8 cellular contexts compared by ENCODE assay signal in genomic region chr9:128129976-128130590, GRCh38. TPM values are rescaled to one million over a fixed set of nuclear protein-coding genes. Genes with fewer than 3 reads are reported as not detected.
DNase-seq lines count a peak whose midpoint lies in the region; TF ChIP-seq lines count a peak whose summit lies in the region.
"Not testable (repeated sequence)": the region's sequence is repeated elsewhere in the genome, so short reads cannot be mapped to it uniquely, and the experiment has no call there.

No MANE protein-coding gene starts in this region.

- H3K9me3 ChIP-seq in adrenal gland (replicated peaks in 1 of 3); transverse colon: not testable (repeated sequence)

- not testable (repeated sequence) for H3K4me3 ChIP-seq in adrenal gland; fibroblast of pulmonary artery (replicated peaks; ENCODE audit: low read depth, low read length); transverse colon

- not testable (repeated sequence) for H3K36me3 ChIP-seq in adrenal gland (replicated peaks in 1 of 2); transverse colon

- in situ Hi-C loops in transverse colon (cut with MboI; ENCODE audit: low pct_ligation_motif_present in 1 of 4, low pct_unique_long_range_greater_than_20kb in 1 of 4, low sequenced_read_pairs in 3 of 4): loop anchor here in 1 of 4 donors (25.0 kb wide), 1 partner anchor 93 kb away; no protein-coding TSS in a partner anchor

- TF ChIP-seq EP300 in transverse colon (IDR thresholded peaks at IDR 0.05; ENCODE audit: low read depth): not testable (repeated sequence)

- not testable (repeated sequence) for TF ChIP-seq POLR2A in adrenal gland (IDR thresholded peaks at IDR 0.05); transverse colon (IDR thresholded peaks at IDR 0.05)

- not testable (repeated sequence) for H3K27me3 ChIP-seq in adrenal gland, transverse colon

- intact Hi-C loops in adrenal gland (cut with DNase I); transverse colon (cut with DNase I; ENCODE audit: low total_unique reads): not testable (repeated sequence)

- DNase-seq in T follicular helper cell (ENCODE audit: low read depth) (peak; percentile 35), adrenal gland (peak in 5 of 7 donors; percentile 45 to 90 (median 71)), mucosa of gallbladder (ENCODE audit: low spot score) (peak; percentile 68), transverse colon (peak; percentile 80)
- peak; percentile 58 for DNase-seq in activated CD8-positive, alpha-beta memory T cell treated with anti-CD3 and anti-CD28 coated beads, Interleukin-2, amount 50 U/mL, for 4 hours
- not testable (repeated sequence) for DNase-seq in fibroblast of pulmonary artery (ENCODE audit: low read depth)
- DNase-seq in stimulated activated CD4-positive, alpha-beta T cell treated with anti-CD3 and anti-CD28 coated beads, Interleukin-15, amount 100 ng/mL, for 1 hour (ENCODE audit: low read depth in 1 of 2, low spot score in 1 of 2): peak; percentile 26 to 33

- 22 to 60% (median 24%) methylated on average over 5 to 12 of the region's 12 CpGs for WGBS in adrenal gland, 4 donors
- WGBS in transverse colon (ENCODE audit: low coverage in 1 of 2), 2 donors: 24 to 74% methylated on average over 3 to 12 of the region's 12 CpGs

- H3K27ac ChIP-seq in adrenal gland, transverse colon: not testable (repeated sequence)

- peaks cover 21 to 26% of the 10 kb centered on the region in 2 donors for H3K4me1 ChIP-seq in adrenal gland (replicated peaks in 1 of 2)
- H3K4me1 ChIP-seq in transverse colon: peaks cover 14 to 34% (median 27%) of the 10 kb centered on the region in 4 donors

- TF ChIP-seq CTCF in GM12872 (IDR thresholded peaks at IDR 0.05; ENCODE audit: insufficient read depth, low read depth, low read length) (peak; percentile 20; the same call in 1 of the 3 replicates), adrenal gland (IDR thresholded peaks at IDR 0.05) (peak; percentile 16 to 52 (median 28)), fibroblast of pulmonary artery (IDR thresholded peaks at IDR 0.05; ENCODE audit: low read length, missing control alignments) (peak; percentile 5), transverse colon (IDR thresholded peaks at IDR 0.05) (peak; percentile 16 to 52 (median 49))

RNA-seq across cellular contexts. Expression of gene PTGES2, which starts 2.6 kb away (rescaled TPM):
- total RNA-seq in adrenal gland (100 to 1,000 TPM in 4 of 8 donors, 10 to 100 TPM in 4; 82.5 to 147 (median 101) TPM), mucosa of gallbladder (61.5 TPM), transverse colon (100 to 1,000 TPM; 109 to 434 (median 164) TPM)
- 100 to 1,000 TPM in 2 of 3 donors, 10 to 100 TPM in 1; 69.5 to 104 (median 101) TPM for polyA plus RNA-seq in adrenal gland

RNA-seq across cellular contexts. Expression of gene LCN2, which starts 19.2 kb away (rescaled TPM):
- total RNA-seq in adrenal gland: 10 to 100 TPM in 1 of 8 donors, 1 to 10 TPM in 4, not detected in 3; 1.0 to 48.2 (median 1.2) TPM
- polyA plus RNA-seq in adrenal gland: 1 to 10 TPM in 2 of 3 donors, under 1 TPM in 1; 0.37 to 1.9 (median 1.7) TPM
- 85.5 TPM for total RNA-seq in mucosa of gallbladder
- total RNA-seq in transverse colon: 100 to 1,000 TPM in 1 of 4 donors, 10 to 100 TPM in 2, 1 to 10 TPM in 1; 8.6 to 115 (median 37.3) TPM

RNA-seq across cellular contexts. Expression of gene BBLN, which starts 30.0 kb away (rescaled TPM):
- total RNA-seq in adrenal gland (1,000 to 10,000 TPM in 4 of 8 donors, 100 to 1,000 TPM in 4; 199 to 1,914 (median 666) TPM), mucosa of gallbladder (75.4 TPM), transverse colon (100 to 1,000 TPM in 3 of 4 donors, 10 to 100 TPM in 1; 97.3 to 178 (median 149) TPM)
- polyA plus RNA-seq in adrenal gland: 100 to 1,000 TPM in 2 of 3 donors, 1 to 10 TPM in 1; 5.5 to 924 (median 522) TPM
